8 cellular contexts compared by ENCODE assay signal in genomic region chrX:102720237-102721168, GRCh38. TPM values are rescaled to one million over a fixed set of nuclear protein-coding genes. Genes with fewer than 3 reads are reported as not detected.
DNase-seq lines count a peak whose midpoint lies in the region; ATAC-seq and TF ChIP-seq lines count a peak whose summit lies in the region.

Gene GPRASP3, plus strand, starts transcription at chrX:102720743. Its CDS starts 28,253 bp downstream, at chrX:102748996.

- no peaks in the 10 kb centered on the region for H3K9me3 ChIP-seq in right atrium auricular region
- no peaks in the 10 kb centered on the region for H3K9me3 ChIP-seq in aorta (ENCODE audit: control insufficient read depth, low read length)

- H3K27ac ChIP-seq in right atrium auricular region (peak within 1 kb of the TSS; percentile 49 to 66), aorta (ENCODE audit: low read depth in 1 of 2, low read length in 2 of 2) (no peak within 1 kb of the TSS)

- H3K36me3 ChIP-seq in right atrium auricular region (no peaks in the 10 kb centered on the region), aorta (ENCODE audit: control insufficient read depth in 1 of 2, insufficient read depth in 2 of 2, low read length in 1 of 2) (no peaks in the 10 kb centered on the region)

- ATAC-seq in GM19467 (IDR thresholded peaks at IDR 0.05; ENCODE audit: unreplicated experiment) (peak; percentile 82), aorta (ENCODE audit: low FRiP score) (peak; percentile 86)

- H3K4me1 ChIP-seq in right atrium auricular region (no peaks in the 10 kb centered on the region), aorta (ENCODE audit: control insufficient read depth in 1 of 2, insufficient read depth in 2 of 2, low read length in 2 of 2) (peaks cover 0 to 2% of the 10 kb centered on the region in 2 donors)

- peak; percentile 71 for DNase-seq in AG10803 (ENCODE audit: low read depth)
- DNase-seq in HuH-7.5 (ENCODE audit: low spot score): peak; percentile 41
- DNase-seq in SW480 (ENCODE audit: low spot score): peak; percentile 75
- peak in 55 of 56 donors; percentile 2 to 91 (median 66) for DNase-seq in amygdala (lab: John Stamatoyannopoulos, UW)
- DNase-seq in right atrium auricular region (ENCODE audit: low spot score): peak; percentile 80
- peak; percentile 80 for DNase-seq in retina
- peak; percentile 81 to 90 for DNase-seq in aorta

- TF ChIP-seq CTCF in AG10803 (conservative IDR thresholded peaks at IDR 0.05; ENCODE audit: low read length) (no peak), right atrium auricular region (IDR thresholded peaks at IDR 0.05) (no peak)

- WGBS in aorta, 2 donors: 21 to 39% methylated on average over 31 of the region's 31 CpGs

- H3K27me3 ChIP-seq in right atrium auricular region (no peaks in the 10 kb centered on the region), aorta (ENCODE audit: control insufficient read depth in 1 of 2, insufficient read depth in 2 of 2, low read length in 1 of 2) (no peaks in the 10 kb centered on the region)

- H3K4me3 ChIP-seq in AG10803 (ENCODE audit: low read length): peak within 1 kb of the TSS; percentile 72
- H3K4me3 ChIP-seq in right atrium auricular region: peak within 1 kb of the TSS; percentile 37 to 43
- no peak within 1 kb of the TSS for H3K4me3 ChIP-seq in aorta (ENCODE audit: low read length in 2 of 2)

- intact Hi-C loops in aorta (cut with DNase I): no loop called here

RNA-seq across cellular contexts. Expression of gene GPRASP3, which starts in this region (rescaled TPM):
- total RNA-seq in right atrium auricular region (1 to 10 TPM; 3.4 to 3.7 TPM), aorta (1 to 10 TPM; 4.8 to 9.1 TPM)
- polyA plus RNA-seq in aorta: 1 to 10 TPM; 2.0 to 2.6 TPM

Comparison
In these comparisons a context has a peak if more than half of its experiments do, and no peak if none do; other contexts are left out.
1. H3K4me3 ChIP-seq: peak in AG10803 (single experiment) and right atrium auricular region (2 of 2); none in aorta (0 of 2).
2. H3K27ac ChIP-seq: peak in right atrium auricular region (2 of 2); none in aorta (0 of 2).
3. Peak in every context shown above with its lines, with median percentiles within 50 percentile points of each other: DNase-seq.